In the genomic region with DNA sequence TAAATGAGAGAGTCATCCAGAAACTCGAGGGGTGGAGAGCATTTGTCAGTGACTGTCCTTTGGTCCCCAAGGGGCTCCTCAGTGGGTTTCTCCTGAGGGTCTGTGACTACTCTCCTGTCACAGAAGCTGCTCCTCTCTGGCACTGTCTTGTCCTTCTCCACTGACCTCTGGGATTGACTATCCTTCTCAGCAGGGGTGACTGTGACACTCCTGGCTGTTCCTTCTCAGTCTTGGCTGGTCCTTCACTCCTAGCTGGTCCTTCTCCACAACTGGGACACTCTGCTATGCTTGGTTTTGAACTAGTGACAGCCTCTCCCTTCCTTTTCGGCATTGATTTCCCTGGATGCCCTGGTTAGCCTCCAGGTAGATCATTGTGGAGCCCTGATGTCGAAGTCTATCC, we compare ENCODE assay signal across 1 cellular context.
TF ChIP-seq lines count a peak whose summit lies in the region.

No MANE protein-coding gene starts in this region.

TF ChIP-seq in GM23338, 12 proteins besides CTCF, POLR2A, EP300 and RAD21:
- no peak for TF ChIP-seq CREB1 (CRISPR knock-in tag; IDR thresholded peaks at IDR 0.05; ENCODE audit: low read depth)
- TF ChIP-seq, protein P1, sequence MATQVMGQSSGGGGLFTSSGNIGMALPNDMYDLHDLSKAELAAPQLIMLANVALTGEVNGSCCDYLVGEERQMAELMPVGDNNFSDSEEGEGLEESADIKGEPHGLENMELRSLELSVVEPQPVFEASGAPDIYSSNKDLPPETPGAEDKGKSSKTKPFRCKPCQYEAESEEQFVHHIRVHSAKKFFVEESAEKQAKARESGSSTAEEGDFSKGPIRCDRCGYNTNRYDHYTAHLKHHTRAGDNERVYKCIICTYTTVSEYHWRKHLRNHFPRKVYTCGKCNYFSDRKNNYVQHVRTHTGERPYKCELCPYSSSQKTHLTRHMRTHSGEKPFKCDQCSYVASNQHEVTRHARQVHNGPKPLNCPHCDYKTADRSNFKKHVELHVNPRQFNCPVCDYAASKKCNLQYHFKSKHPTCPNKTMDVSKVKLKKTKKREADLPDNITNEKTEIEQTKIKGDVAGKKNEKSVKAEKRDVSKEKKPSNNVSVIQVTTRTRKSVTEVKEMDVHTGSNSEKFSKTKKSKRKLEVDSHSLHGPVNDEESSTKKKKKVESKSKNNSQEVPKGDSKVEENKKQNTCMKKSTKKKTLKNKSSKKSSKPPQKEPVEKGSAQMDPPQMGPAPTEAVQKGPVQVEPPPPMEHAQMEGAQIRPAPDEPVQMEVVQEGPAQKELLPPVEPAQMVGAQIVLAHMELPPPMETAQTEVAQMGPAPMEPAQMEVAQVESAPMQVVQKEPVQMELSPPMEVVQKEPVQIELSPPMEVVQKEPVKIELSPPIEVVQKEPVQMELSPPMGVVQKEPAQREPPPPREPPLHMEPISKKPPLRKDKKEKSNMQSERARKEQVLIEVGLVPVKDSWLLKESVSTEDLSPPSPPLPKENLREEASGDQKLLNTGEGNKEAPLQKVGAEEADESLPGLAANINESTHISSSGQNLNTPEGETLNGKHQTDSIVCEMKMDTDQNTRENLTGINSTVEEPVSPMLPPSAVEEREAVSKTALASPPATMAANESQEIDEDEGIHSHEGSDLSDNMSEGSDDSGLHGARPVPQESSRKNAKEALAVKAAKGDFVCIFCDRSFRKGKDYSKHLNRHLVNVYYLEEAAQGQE (IDR thresholded peaks at IDR 0.05; ENCODE audit: unreplicated experiment) = no peak
- TF ChIP-seq, protein P2, sequence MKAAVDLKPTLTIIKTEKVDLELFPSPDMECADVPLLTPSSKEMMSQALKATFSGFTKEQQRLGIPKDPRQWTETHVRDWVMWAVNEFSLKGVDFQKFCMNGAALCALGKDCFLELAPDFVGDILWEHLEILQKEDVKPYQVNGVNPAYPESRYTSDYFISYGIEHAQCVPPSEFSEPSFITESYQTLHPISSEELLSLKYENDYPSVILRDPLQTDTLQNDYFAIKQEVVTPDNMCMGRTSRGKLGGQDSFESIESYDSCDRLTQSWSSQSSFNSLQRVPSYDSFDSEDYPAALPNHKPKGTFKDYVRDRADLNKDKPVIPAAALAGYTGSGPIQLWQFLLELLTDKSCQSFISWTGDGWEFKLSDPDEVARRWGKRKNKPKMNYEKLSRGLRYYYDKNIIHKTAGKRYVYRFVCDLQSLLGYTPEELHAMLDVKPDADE (IDR thresholded peaks at IDR 0.05) = no peak
- no peak for TF ChIP-seq STAT1 (IDR thresholded peaks at IDR 0.05; ENCODE audit: unreplicated experiment)
- TF ChIP-seq ZNF114 (CRISPR knock-in tag; IDR thresholded peaks at IDR 0.05) = no peak
- no peak for TF ChIP-seq JUNB (IDR thresholded peaks at IDR 0.05; ENCODE audit: unreplicated experiment)
- no peak for TF ChIP-seq ZNF331 (CRISPR knock-in tag; IDR thresholded peaks at IDR 0.05; ENCODE audit: low read depth)
- no peak for TF ChIP-seq EZH2 (IDR thresholded peaks at IDR 0.05; ENCODE audit: low read depth, unreplicated experiment)
- TF ChIP-seq, protein P3, sequence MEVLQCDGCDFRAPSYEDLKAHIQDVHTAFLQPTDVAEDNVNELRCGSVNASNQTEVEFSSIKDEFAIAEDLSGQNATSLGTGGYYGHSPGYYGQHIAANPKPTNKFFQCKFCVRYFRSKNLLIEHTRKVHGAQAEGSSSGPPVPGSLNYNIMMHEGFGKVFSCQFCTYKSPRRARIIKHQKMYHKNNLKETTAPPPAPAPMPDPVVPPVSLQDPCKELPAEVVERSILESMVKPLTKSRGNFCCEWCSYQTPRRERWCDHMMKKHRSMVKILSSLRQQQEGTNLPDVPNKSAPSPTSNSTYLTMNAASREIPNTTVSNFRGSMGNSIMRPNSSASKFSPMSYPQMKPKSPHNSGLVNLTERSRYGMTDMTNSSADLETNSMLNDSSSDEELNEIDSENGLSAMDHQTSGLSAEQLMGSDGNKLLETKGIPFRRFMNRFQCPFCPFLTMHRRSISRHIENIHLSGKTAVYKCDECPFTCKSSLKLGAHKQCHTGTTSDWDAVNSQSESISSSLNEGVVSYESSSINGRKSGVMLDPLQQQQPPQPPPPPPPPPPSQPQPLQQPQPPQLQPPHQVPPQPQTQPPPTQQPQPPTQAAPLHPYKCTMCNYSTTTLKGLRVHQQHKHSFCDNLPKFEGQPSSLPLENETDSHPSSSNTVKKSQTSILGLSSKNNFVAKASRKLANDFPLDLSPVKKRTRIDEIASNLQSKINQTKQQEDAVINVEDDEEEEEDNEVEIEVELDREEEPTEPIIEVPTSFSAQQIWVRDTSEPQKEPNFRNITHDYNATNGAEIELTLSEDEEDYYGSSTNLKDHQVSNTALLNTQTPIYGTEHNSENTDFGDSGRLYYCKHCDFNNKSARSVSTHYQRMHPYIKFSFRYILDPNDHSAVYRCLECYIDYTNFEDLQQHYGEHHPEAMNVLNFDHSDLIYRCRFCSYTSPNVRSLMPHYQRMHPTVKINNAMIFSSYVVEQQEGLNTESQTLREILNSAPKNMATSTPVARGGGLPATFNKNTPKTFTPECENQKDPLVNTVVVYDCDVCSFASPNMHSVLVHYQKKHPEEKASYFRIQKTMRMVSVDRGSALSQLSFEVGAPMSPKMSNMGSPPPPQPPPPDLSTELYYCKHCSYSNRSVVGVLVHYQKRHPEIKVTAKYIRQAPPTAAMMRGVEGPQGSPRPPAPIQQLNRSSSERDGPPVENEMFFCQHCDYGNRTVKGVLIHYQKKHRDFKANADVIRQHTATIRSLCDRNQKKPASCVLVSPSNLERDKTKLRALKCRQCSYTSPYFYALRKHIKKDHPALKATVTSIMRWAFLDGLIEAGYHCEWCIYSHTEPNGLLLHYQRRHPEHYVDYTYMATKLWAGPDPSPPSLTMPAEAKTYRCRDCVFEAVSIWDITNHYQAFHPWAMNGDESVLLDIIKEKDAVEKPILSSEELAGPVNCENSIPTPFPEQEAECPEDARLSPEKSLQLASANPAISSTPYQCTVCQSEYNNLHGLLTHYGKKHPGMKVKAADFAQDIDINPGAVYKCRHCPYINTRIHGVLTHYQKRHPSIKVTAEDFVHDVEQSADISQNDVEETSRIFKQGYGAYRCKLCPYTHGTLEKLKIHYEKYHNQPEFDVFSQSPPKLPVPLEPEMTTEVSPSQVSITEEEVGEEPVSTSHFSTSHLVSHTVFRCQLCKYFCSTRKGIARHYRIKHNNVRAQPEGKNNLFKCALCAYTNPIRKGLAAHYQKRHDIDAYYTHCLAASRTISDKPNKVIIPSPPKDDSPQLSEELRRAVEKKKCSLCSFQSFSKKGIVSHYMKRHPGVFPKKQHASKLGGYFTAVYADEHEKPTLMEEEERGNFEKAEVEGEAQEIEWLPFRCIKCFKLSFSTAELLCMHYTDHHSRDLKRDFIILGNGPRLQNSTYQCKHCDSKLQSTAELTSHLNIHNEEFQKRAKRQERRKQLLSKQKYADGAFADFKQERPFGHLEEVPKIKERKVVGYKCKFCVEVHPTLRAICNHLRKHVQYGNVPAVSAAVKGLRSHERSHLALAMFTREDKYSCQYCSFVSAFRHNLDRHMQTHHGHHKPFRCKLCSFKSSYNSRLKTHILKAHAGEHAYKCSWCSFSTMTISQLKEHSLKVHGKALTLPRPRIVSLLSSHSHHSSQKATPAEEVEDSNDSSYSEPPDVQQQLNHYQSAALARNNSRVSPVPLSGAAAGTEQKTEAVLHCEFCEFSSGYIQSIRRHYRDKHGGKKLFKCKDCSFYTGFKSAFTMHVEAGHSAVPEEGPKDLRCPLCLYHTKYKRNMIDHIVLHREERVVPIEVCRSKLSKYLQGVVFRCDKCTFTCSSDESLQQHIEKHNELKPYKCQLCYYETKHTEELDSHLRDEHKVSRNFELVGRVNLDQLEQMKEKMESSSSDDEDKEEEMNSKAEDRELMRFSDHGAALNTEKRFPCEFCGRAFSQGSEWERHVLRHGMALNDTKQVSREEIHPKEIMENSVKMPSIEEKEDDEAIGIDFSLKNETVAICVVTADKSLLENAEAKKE (CRISPR knock-in tag; IDR thresholded peaks at IDR 0.05) = no peak
- TF ChIP-seq POLR2AphosphoS5 (IDR thresholded peaks at IDR 0.05; ENCODE audit: low read depth) = no peak
- no peak for TF ChIP-seq NANOG (IDR thresholded peaks at IDR 0.05; ENCODE audit: borderline replicate concordance)
- no peak for TF ChIP-seq EZH2phosphoT487 (IDR thresholded peaks at IDR 0.05; ENCODE audit: unreplicated experiment)
